In the genomic region with DNA sequence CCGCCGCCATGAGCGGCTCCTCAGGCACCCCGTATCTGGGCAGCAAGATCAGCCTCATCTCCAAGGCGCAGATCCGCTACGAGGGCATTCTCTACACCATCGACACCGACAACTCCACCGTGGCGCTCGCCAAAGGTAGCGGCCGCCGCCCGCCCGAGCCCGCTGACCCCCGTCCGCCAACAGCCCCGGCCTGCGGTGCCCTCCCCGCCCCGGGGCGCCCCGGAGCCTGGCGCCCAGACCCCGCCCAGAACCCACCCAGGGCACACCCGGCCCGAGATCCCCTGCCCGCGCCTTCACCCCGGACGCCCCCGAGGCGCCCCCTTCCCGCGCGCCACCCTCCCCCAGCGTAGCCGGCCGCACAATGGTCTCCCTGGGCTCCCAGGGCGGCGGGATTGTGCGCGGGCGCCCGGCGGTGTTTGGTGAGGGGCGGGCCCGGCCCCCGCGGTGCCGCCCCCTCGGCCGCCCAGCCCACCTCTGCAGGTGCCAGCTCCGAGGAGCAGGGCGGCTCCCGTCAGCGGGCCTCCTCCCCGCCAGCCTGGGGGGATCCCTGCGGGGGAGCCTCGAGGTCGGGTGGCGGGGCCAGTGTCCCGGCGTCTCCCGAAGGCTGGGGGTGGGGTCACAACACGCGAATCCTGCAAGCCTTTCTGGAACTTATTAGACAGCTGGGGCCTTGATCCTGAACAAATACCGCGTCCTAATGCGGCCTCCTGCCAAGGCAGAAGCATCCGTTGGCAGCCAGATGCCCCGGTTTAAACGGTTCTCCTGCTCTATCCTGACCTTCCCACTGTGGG, we compare ENCODE assay signal across 8 cellular contexts. TPM values are rescaled to one million over a fixed set of nuclear protein-coding genes. Genes with fewer than 3 reads are reported as not detected.
DNase-seq lines count a peak whose midpoint lies in the region; ATAC-seq and TF ChIP-seq lines count a peak whose summit lies in the region.

No MANE protein-coding gene starts in this region.

- 1% methylated on average over 16 of the region's 76 CpGs for WGBS in SK-N-SH (ENCODE audit: low lambda C conversion rate)

- TF ChIP-seq CTCF in Calu3 (IDR thresholded peaks at IDR 0.05; ENCODE audit: unreplicated experiment) (no peak), HL-60 (IDR thresholded peaks at IDR 0.05; ENCODE audit: insufficient read depth, low read length) (no peak), SK-N-SH (IDR thresholded peaks at IDR 0.05) (no peak), MCF 10A (IDR thresholded peaks at IDR 0.05; ENCODE audit: unreplicated experiment) (no peak)

- no peak for TF ChIP-seq EP300 in SK-N-SH (IDR thresholded peaks at IDR 0.05; ENCODE audit: borderline replicate concordance in 1 of 2, low read depth in 1 of 2, low read length in 1 of 2)

- intact Hi-C loops in Calu3 (cut with micrococcal nuclease; ENCODE audit: unreplicated experiment), result loop anchor here (5.0 kb wide), 2 partner anchors 56 to 111 kb away; partner anchors contain the start of gene TAF4
- intact Hi-C loops in MCF 10A (cut with micrococcal nuclease), result loop anchor here (1.0 kb wide), 1 partner anchor 113 kb away; no protein-coding TSS in a partner anchor

- no peak overlapping the region for H2AFZ ChIP-seq in SK-N-SH (ENCODE audit: low read depth)

- peaks cover 44% of the 10 kb centered on the region for H3K79me2 ChIP-seq in SK-N-SH (ENCODE audit: insufficient read depth)

- H3K27me3 ChIP-seq in HL-60 (ENCODE audit: insufficient read depth, poor library complexity, severe bottlenecking), result no peaks in the 10 kb centered on the region
- H3K27me3 ChIP-seq in SK-N-SH (ENCODE audit: insufficient read depth), result no peaks in the 10 kb centered on the region

- H3K36me3 Mint-ChIP-seq in Calu3 (ENCODE audit: insufficient read depth, unreplicated experiment) (peaks cover 82% of the 10 kb centered on the region), MCF 10A (ENCODE audit: insufficient read depth, unreplicated experiment) (peaks cover 48% of the 10 kb centered on the region)

- H3K4me2 ChIP-seq in SK-N-SH, result peak overlapping the region; percentile 98

- H3K4me3 Mint-ChIP-seq in Calu3 (ENCODE audit: low read depth, unreplicated experiment), result peak overlapping the region; percentile 81
- H3K4me3 Mint-ChIP-seq in MCF 10A (ENCODE audit: unreplicated experiment), result peak overlapping the region; percentile 89

- POLR2A ChIA-PET in SK-N-SH (lab: Yijun Ruan, JAX), result interaction anchor here (0.6 to 3.8 kb wide), 5 partner anchors 10 to 1128 kb away, joined by 3 to 41 read pairs (median 5); partner anchors contain the start of gene TAF4
- POLR2A ChIA-PET in MCF 10A (lab: Yijun Ruan, JAX), result interaction anchor here (1.0 to 7.9 kb wide), 12 partner anchors 14 to 119 kb away, joined by 3 to 124 read pairs (median 8); partner anchors contain the start of genes MTG2, PSMA7, SS18L1 and TAF4

- peak; percentile 16 for ATAC-seq in GM19452 (IDR thresholded peaks at IDR 0.05; ENCODE audit: unreplicated experiment)
- ATAC-seq in left lobe of liver, result peak; percentile 52

- BruUV-seq in Calu3 (replicated peaks; lab: Mats Ljungman, UMichigan) (no TSS peak), MCF 10A (replicated peaks; lab: Mats Ljungman, UMichigan) (no TSS peak)

- H3K4me1 ChIP-seq in SK-N-SH (ENCODE audit: control insufficient read depth in 1 of 2, insufficient read depth in 2 of 2, low read depth in 1 of 2, low read length in 1 of 2), result peaks cover 9 to 19% of the 10 kb centered on the region in 2 experiments; a peak in 3 of 4 replicates

- H3K27me3 Mint-ChIP-seq in Calu3 (ENCODE audit: unreplicated experiment) (peaks cover 30% of the 10 kb centered on the region), MCF 10A (ENCODE audit: insufficient read depth, unreplicated experiment) (no peaks in the 10 kb centered on the region)

- H4K20me1 ChIP-seq in SK-N-SH (ENCODE audit: insufficient read depth), result peaks cover 33% of the 10 kb centered on the region

- H3K27ac ChIP-seq in HL-60 (replicated peaks), result peak overlapping the region; percentile 50
- peak overlapping the region; percentile 47 to 87; a peak in 3 of 4 replicates for H3K27ac ChIP-seq in SK-N-SH (ENCODE audit: low read depth in 2 of 2, low read length in 1 of 2)

- no peaks in the 10 kb centered on the region for H3K9me3 ChIP-seq in SK-N-SH

- H3K4me1 Mint-ChIP-seq in Calu3 (ENCODE audit: low read depth, unreplicated experiment) (peaks cover 16% of the 10 kb centered on the region), MCF 10A (ENCODE audit: insufficient read depth, unreplicated experiment) (peaks cover 10% of the 10 kb centered on the region)

- no peaks in the 10 kb centered on the region for H3K9me3 Mint-ChIP-seq in Calu3 (ENCODE audit: low read depth, unreplicated experiment)
- H3K9me3 Mint-ChIP-seq in MCF 10A (ENCODE audit: unreplicated experiment), result no peaks in the 10 kb centered on the region

- H3F3A ChIP-seq in SK-N-SH (replicated peaks; ENCODE audit: insufficient read depth), result peaks cover 6% of the 10 kb centered on the region

- CTCF ChIA-PET in Calu3 (lab: Charles Lee), result interaction anchor here (0.9 to 1.5 kb wide), 3 partner anchors 24 to 112 kb away, joined by 3 to 7 read pairs (median 3); no protein-coding TSS in a partner anchor
- CTCF ChIA-PET in SK-N-SH (lab: Yijun Ruan, JAX), result interaction anchor here (1.0 to 6.2 kb wide), 4 partner anchors 13 to 112 kb away, joined by 3 to 44 read pairs (median 8); partner anchors contain the start of genes PSMA7 and SS18L1
- CTCF ChIA-PET in MCF 10A (lab: Yijun Ruan, JAX), result interaction anchor here (0.7 to 2.1 kb wide), 3 partner anchors 12 to 812 kb away, joined by 3 to 25 read pairs (median 11); no protein-coding TSS in a partner anchor

- peak overlapping the region; percentile 53 for H3K27ac Mint-ChIP-seq in Calu3 (ENCODE audit: unreplicated experiment)
- no peak overlapping the region for H3K27ac Mint-ChIP-seq in MCF 10A (ENCODE audit: low read depth, unreplicated experiment)

- DNase-seq in Calu3, result peak; percentile 84
- DNase-seq in HL-60 (ENCODE audit: low read depth in 1 of 2, low spot score in 1 of 2), result no peak
- DNase-seq in SK-N-SH, result peak; percentile 78
- DNase-seq in MCF 10A (ENCODE audit: unreplicated experiment), result peak; percentile 34
- peak; percentile 79 for DNase-seq in left lobe of liver (ENCODE audit: low spot score)
- DNase-seq in stimulated activated naive CD4-positive, alpha-beta T cell treated with Interleukin-2 at 50 U/mL for 16 hours (lab: John Stamatoyannopoulos, UW), result peak; percentile 25
- DNase-seq in ureter (ENCODE audit: low spot score), result no peak

- no peaks in the 10 kb centered on the region for H3K9me2 ChIP-seq in SK-N-SH

- H3K4me3 ChIP-seq in HL-60 (replicated peaks; ENCODE audit: insufficient read depth, low read length) (peak overlapping the region; percentile 77), SK-N-SH (ENCODE audit: low read depth in 2 of 2, low read length in 1 of 2) (peak overlapping the region; percentile 78 to 82)

- TF ChIP-seq RAD21 in SK-N-SH (IDR thresholded peaks at IDR 0.05; ENCODE audit: low read length), result peak; percentile 17

- peaks cover 21 to 29% of the 10 kb centered on the region in 2 experiments for H3K36me3 ChIP-seq in SK-N-SH (replicated peaks in 1 of 2; ENCODE audit: control insufficient read depth in 1 of 2, insufficient read depth in 2 of 2, low read length in 1 of 2)

- peak overlapping the region; percentile 70 for H3K9ac ChIP-seq in SK-N-SH

TF ChIP-seq in SK-N-SH, 30 proteins besides CTCF, POLR2A, EP300 and RAD21:
- TF ChIP-seq MXI1 (IDR thresholded peaks at IDR 0.05; ENCODE audit: low read depth, low read length), result peak; percentile 74
- TF ChIP-seq, protein P1, sequence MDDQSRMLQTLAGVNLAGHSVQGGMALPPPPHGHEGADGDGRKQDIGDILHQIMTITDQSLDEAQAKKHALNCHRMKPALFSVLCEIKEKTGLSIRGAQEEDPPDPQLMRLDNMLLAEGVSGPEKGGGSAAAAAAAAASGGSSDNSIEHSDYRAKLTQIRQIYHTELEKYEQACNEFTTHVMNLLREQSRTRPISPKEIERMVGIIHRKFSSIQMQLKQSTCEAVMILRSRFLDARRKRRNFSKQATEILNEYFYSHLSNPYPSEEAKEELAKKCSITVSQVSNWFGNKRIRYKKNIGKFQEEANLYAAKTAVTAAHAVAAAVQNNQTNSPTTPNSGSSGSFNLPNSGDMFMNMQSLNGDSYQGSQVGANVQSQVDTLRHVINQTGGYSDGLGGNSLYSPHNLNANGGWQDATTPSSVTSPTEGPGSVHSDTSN (IDR thresholded peaks at IDR 0.05), result no peak
- no peak for TF ChIP-seq NFIC (IDR thresholded peaks at IDR 0.05; ENCODE audit: borderline replicate concordance)

RNA-seq across cellular contexts. Expression of gene LSM14B, which starts 0.6 kb away (rescaled TPM):
- 76.9 and 78.0 TPM in 2 replicates for total RNA-seq in Calu3 (2022)
- polyA plus RNA-seq in SK-N-SH (2012; rRNA removed), result 52.2 and 64.6 TPM in 2 replicates
- polyA plus RNA-seq in SK-N-SH (2012; cell fraction: cytosol; rRNA removed), result 36.9 and 51.7 TPM in 2 replicates
- 45.2 and 49.2 TPM in 2 replicates for polyA plus RNA-seq in SK-N-SH (2012; cell fraction: nucleus; rRNA removed)
- total RNA-seq in MCF 10A (2022), result 33.3 and 35.1 TPM in 2 replicates
- total RNA-seq in left lobe of liver, result 19.6 TPM
- 39.0 TPM for total RNA-seq in ureter

RNA-seq across cellular contexts. Expression of gene PSMA7, which starts 20.3 kb away (rescaled TPM):
- total RNA-seq in Calu3 (2022), result 514 and 518 TPM in 2 replicates
- 687 and 801 TPM in 2 replicates for polyA plus RNA-seq in SK-N-SH (2012; rRNA removed)
- 613 and 674 TPM in 2 replicates for polyA plus RNA-seq in SK-N-SH (2012; cell fraction: cytosol; rRNA removed)
- polyA plus RNA-seq in SK-N-SH (2012; cell fraction: nucleus; rRNA removed), result 549 and 666 TPM in 2 replicates
- total RNA-seq in MCF 10A (2022), result 362 and 419 TPM in 2 replicates
- total RNA-seq in left lobe of liver, result 138 TPM
- total RNA-seq in ureter, result 181 TPM

RNA-seq across cellular contexts. Expression of gene SS18L1, which starts 20.7 kb away (rescaled TPM):
- total RNA-seq in Calu3 (2022), result 47.4 and 53.7 TPM in 2 replicates
- polyA plus RNA-seq in SK-N-SH (2012; rRNA removed), result 10.7 and 13.1 TPM in 2 replicates
- 6.1 and 7.6 TPM in 2 replicates for polyA plus RNA-seq in SK-N-SH (2012; cell fraction: cytosol; rRNA removed)
- 38.4 and 51.9 TPM in 2 replicates for polyA plus RNA-seq in SK-N-SH (2012; cell fraction: nucleus; rRNA removed)
- 16.1 and 17.9 TPM in 2 replicates for total RNA-seq in MCF 10A (2022)
- 33.4 TPM for total RNA-seq in left lobe of liver
- 15.6 TPM for total RNA-seq in ureter

RNA-seq across cellular contexts. Expression of gene TAF4, which starts 57.2 kb away (rescaled TPM):
- total RNA-seq in Calu3 (2022) (64.3 and 65.2 TPM in 2 replicates), MCF 10A (2022) (15.9 and 16.1 TPM in 2 replicates), left lobe of liver (11.3 TPM), ureter (31.3 TPM)
- polyA plus RNA-seq in SK-N-SH (2012; rRNA removed), result 2.9 and 4.8 TPM in 2 replicates
- polyA plus RNA-seq in SK-N-SH (2012; cell fraction: cytosol; rRNA removed), result 6.3 and 6.6 TPM in 2 replicates
- polyA plus RNA-seq in SK-N-SH (2012; cell fraction: nucleus; rRNA removed), result 17.4 and 27.1 TPM in 2 replicates

RNA-seq across cellular contexts. Expression of gene MTG2, which starts 60.0 kb away (rescaled TPM):
- total RNA-seq in Calu3 (2022) (87.9 and 92.6 TPM in 2 replicates), MCF 10A (2022) (46.9 and 61.0 TPM in 2 replicates), left lobe of liver (31.0 TPM), ureter (35.5 TPM)
- 36.6 and 42.9 TPM in 2 replicates for polyA plus RNA-seq in SK-N-SH (2012; rRNA removed)
- 25.8 and 27.8 TPM in 2 replicates for polyA plus RNA-seq in SK-N-SH (2012; cell fraction: cytosol; rRNA removed)
- 66.8 and 75.1 TPM in 2 replicates for polyA plus RNA-seq in SK-N-SH (2012; cell fraction: nucleus; rRNA removed)

Comparison
In these comparisons a context has a peak if more than half of its experiments do, and no peak if none do; other contexts are left out.
1. DNase-seq: peak in Calu3 (single experiment), SK-N-SH (single experiment), MCF 10A (single experiment), left lobe of liver (single experiment) and stimulated activated naive CD4-positive, alpha-beta T cell treated with Interleukin-2 at 50 U/mL for 16 hours (single experiment); none in HL-60 (0 of 2) and ureter (single experiment).